In the genomic region with DNA sequence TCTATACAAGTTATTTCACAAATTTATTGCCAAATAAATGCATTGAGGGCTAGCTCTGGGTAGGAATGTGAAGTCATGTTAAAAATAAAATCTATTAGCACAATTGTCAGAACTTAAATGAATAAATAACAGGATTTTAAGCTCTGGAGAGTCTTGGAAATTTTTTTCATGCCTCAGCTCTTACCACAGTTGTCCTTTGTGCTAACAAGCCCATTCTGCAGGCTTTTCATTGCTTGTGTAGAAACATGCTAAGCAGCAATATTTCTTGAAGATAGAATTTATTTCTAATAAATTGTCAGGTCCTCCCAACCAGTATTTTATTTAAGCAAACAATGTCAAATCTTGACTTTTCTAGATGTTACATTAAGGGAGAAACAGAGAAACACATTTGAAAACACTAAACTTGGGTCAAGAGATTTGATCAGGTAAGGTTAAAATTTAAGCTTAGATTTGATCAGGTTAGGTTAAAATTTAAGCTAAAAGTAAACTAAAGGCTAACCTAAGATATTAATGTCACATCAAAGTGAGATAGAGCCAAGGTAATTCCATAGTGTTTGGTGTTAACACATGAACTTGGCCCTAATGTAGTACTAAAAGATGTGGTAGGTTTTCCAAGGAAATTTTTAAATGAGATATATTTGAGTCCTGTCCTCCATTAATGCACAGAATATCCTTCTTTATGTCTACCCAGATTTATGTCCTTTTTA, we compare ENCODE assay signal across 19 cellular contexts.
DNase-seq lines count a peak whose midpoint lies in the region; ATAC-seq, FAIRE-seq and TF ChIP-seq lines count a peak whose summit lies in the region.
"Had no signal": no experiment of that assay in that cellular context is flagged by ENCODE, and none has a peak within 500 bp of the region (broad histone marks: within the 10 kb centered on the region; RNA-seq: fewer than 3 reads in every experiment).

No MANE protein-coding gene starts in this region.

- H4K20me1 ChIP-seq in astrocyte (ENCODE audit: insufficient read depth, low read length), result no peaks in the 10 kb centered on the region
- H4K20me1 ChIP-seq: BLaER1 had no signal

- peak; percentile 72 for ATAC-seq in left lobe of liver
- no peak for ATAC-seq in HG03571 (IDR thresholded peaks at IDR 0.05; ENCODE audit: unreplicated experiment)
- ATAC-seq: CD8-positive, alpha-beta T cell had no signal

- no peak overlapping the region for H3K9ac ChIP-seq in astrocyte (ENCODE audit: low read length)
- H3K9ac ChIP-seq: BLaER1 had no signal

- no peak for DNase-seq in astrocyte (ENCODE audit: low read depth)
- DNase-seq in left lobe of liver (ENCODE audit: low spot score), result no peak
- peak; percentile 10 for DNase-seq in small intestine
- no peak for DNase-seq in activated T-cell treated with anti-CD3 and anti-CD28 coated beads, Interleukin-2, amount 50 U/mL, for 24 hours
- DNase-seq: Caco-2; CD4-positive, CD25-positive, alpha-beta regulatory T cell; CD8-positive, alpha-beta T cell; DMS153; DND-41; GOT3; HCEC 1CT had no signal

- TF ChIP-seq CTCF in 22Rv1 (IDR thresholded peaks at IDR 0.05) (no peak), astrocyte (IDR thresholded peaks at IDR 0.05; ENCODE audit: insufficient read depth, low read depth, low read length) (no peak)

- FAIRE-seq in astrocyte (lab: Jason Lieb, UNC) (peak; percentile 60), small intestine (lab: Jason Lieb, UNC) (no peak)
- FAIRE-seq: A204.1, GM12892, H54 had no signal

- H3K4me1 ChIP-seq in astrocyte (ENCODE audit: insufficient read depth, low read length) (no peaks in the 10 kb centered on the region), small intestine (ENCODE audit: control insufficient read depth in 2 of 2, insufficient read depth in 1 of 2, low read depth in 1 of 2, low read length in 1 of 2) (no peaks in the 10 kb centered on the region)
- H3K4me1 ChIP-seq: BLaER1 had no signal

- no peak overlapping the region for H3K4me3 Mint-ChIP-seq in astrocyte (ENCODE audit: unreplicated experiment)
- H3K4me3 Mint-ChIP-seq in activated T-cell treated with anti-CD3 and anti-CD28 coated beads, Interleukin-2, amount 50 U/mL, for 24 hours, result no peak overlapping the region
- H3K4me3 Mint-ChIP-seq: B cell; CD4-positive, CD25-positive, alpha-beta regulatory T cell; CD8-positive, alpha-beta T cell had no signal

- H3K9me3 Mint-ChIP-seq in astrocyte (ENCODE audit: unreplicated experiment), result no peaks in the 10 kb centered on the region
- H3K9me3 Mint-ChIP-seq in activated T-cell treated with anti-CD3 and anti-CD28 coated beads, Interleukin-2, amount 50 U/mL, for 24 hours, result no peaks in the 10 kb centered on the region

- H3K4me2 ChIP-seq in astrocyte (ENCODE audit: low read length), result no peak overlapping the region
- H3K4me2 ChIP-seq: BLaER1 had no signal

- H3K9me3 ChIP-seq in astrocyte (ENCODE audit: insufficient read depth, low read depth, low read length), result no peaks in the 10 kb centered on the region
- H3K9me3 ChIP-seq in small intestine (ENCODE audit: control insufficient read depth, low read depth), result no peaks in the 10 kb centered on the region
- H3K9me3 ChIP-seq: Caco-2 had no signal

- H3K27ac ChIP-seq in 22Rv1, result peak overlapping the region; percentile 70
- no peak overlapping the region for H3K27ac ChIP-seq in astrocyte (ENCODE audit: low read depth, low read length)
- H3K27ac ChIP-seq in small intestine (ENCODE audit: low read depth in 1 of 2, low read length in 1 of 2), result no peak overlapping the region
- H3K27ac ChIP-seq: BLaER1, C4-2B had no signal

- no peaks in the 10 kb centered on the region for H3K79me2 ChIP-seq in astrocyte (ENCODE audit: insufficient read depth, low read length)

- no peaks in the 10 kb centered on the region for H3K4me1 Mint-ChIP-seq in astrocyte (ENCODE audit: low read depth, unreplicated experiment)
- no peaks in the 10 kb centered on the region for H3K4me1 Mint-ChIP-seq in activated T-cell treated with anti-CD3 and anti-CD28 coated beads, Interleukin-2, amount 50 U/mL, for 24 hours (ENCODE audit: low read depth)
- H3K4me1 Mint-ChIP-seq: B cell; CD4-positive, CD25-positive, alpha-beta regulatory T cell had no signal

- H3K27me3 Mint-ChIP-seq in astrocyte (ENCODE audit: low read depth, unreplicated experiment), result no peaks in the 10 kb centered on the region
- H3K27me3 Mint-ChIP-seq in activated T-cell treated with anti-CD3 and anti-CD28 coated beads, Interleukin-2, amount 50 U/mL, for 24 hours, result no peaks in the 10 kb centered on the region
- H3K27me3 Mint-ChIP-seq: B cell; CD4-positive, CD25-positive, alpha-beta regulatory T cell had no signal

- H3K36me3 ChIP-seq in astrocyte (ENCODE audit: insufficient read depth, low read length) (no peaks in the 10 kb centered on the region), small intestine (ENCODE audit: control insufficient read depth in 2 of 2, insufficient read depth in 2 of 2, low read length in 2 of 2) (no peaks in the 10 kb centered on the region)
- H3K36me3 ChIP-seq: BLaER1 had no signal

- no peak overlapping the region for H2AFZ ChIP-seq in astrocyte (ENCODE audit: low read depth, low read length)

- H3K27me3 ChIP-seq in astrocyte (ENCODE audit: insufficient read depth, low read length) (no peaks in the 10 kb centered on the region), small intestine (ENCODE audit: control insufficient read depth in 2 of 2, insufficient read depth in 2 of 2, low read length in 2 of 2) (no peaks in the 10 kb centered on the region)
- H3K27me3 ChIP-seq: BLaER1 had no signal

- H3K4me3 ChIP-seq in astrocyte (ENCODE audit: insufficient read depth, low read depth, low read length), result no peak overlapping the region
- H3K4me3 ChIP-seq in small intestine (ENCODE audit: low read depth in 1 of 2, low read length in 2 of 2), result no peak overlapping the region
- H3K4me3 ChIP-seq: BLaER1 had no signal

- no peaks in the 10 kb centered on the region for H3K36me3 Mint-ChIP-seq in astrocyte (ENCODE audit: low read depth, unreplicated experiment)
- no peaks in the 10 kb centered on the region for H3K36me3 Mint-ChIP-seq in activated T-cell treated with anti-CD3 and anti-CD28 coated beads, Interleukin-2, amount 50 U/mL, for 24 hours (ENCODE audit: low read depth)
- H3K36me3 Mint-ChIP-seq: CD4-positive, CD25-positive, alpha-beta regulatory T cell; CD8-positive, alpha-beta T cell had no signal

- H3K27ac Mint-ChIP-seq in astrocyte (ENCODE audit: unreplicated experiment), result no peak overlapping the region
- H3K27ac Mint-ChIP-seq in activated T-cell treated with anti-CD3 and anti-CD28 coated beads, Interleukin-2, amount 50 U/mL, for 24 hours, result no peak overlapping the region
- H3K27ac Mint-ChIP-seq: B cell; CD4-positive, CD25-positive, alpha-beta regulatory T cell; CD8-positive, alpha-beta T cell had no signal
